In genomic region chr4:24795666-24796381, GRCh38 we compare ENCODE assay signal across 12 cellular contexts. TPM values are rescaled to one million over a fixed set of nuclear protein-coding genes. Genes with fewer than 3 reads are reported as not detected.
DNase-seq lines count a peak whose midpoint lies in the region; ATAC-seq and TF ChIP-seq lines count a peak whose summit lies in the region.
"Had no signal": no experiment of that assay in that cellular context is flagged by ENCODE, and none has a peak within 500 bp of the region (broad histone marks: within the 10 kb centered on the region; RNA-seq: fewer than 3 reads in every experiment).

No MANE protein-coding gene starts in this region.

- peaks cover 8% of the 10 kb centered on the region for H3K9me1 ChIP-seq in IMR-90 (ENCODE audit: insufficient read depth, low read length)

- H3K9ac ChIP-seq in IMR-90 (ENCODE audit: low read depth, low read length) (peak overlapping the region; percentile 58), endodermal cell (ENCODE audit: extremely low read depth, low read length, poor library complexity, severe bottlenecking) (no peak overlapping the region), Karpas-422 (ENCODE audit: low read length) (no peak overlapping the region)

- H2BK20ac ChIP-seq in IMR-90 (ENCODE audit: low read depth, low read length) = peak overlapping the region; percentile 63; the same call in 1 of the 2 replicates

- no peaks in the 10 kb centered on the region for H3K9me3 Mint-ChIP-seq in endodermal cell
- H3K9me3 Mint-ChIP-seq: stimulated activated naive CD8-positive, alpha-beta T cell treated with anti-CD3 and anti-CD28 coated beads, Interleukin-15, Interleukin-2, amounts not matched to agents 100 ng/mL and 50 ng/mL, for 24 hours had no signal

- peaks cover 9% of the 10 kb centered on the region for H3K4me1 ChIP-seq in IMR-90 (ENCODE audit: control insufficient read depth, insufficient read depth, low read length)
- H3K4me1 ChIP-seq in endodermal cell (ENCODE audit: control insufficient read depth, insufficient read depth, low read length) = peaks cover 17% of the 10 kb centered on the region
- H3K4me1 ChIP-seq in lung (ENCODE audit: control insufficient read depth in 2 of 2, insufficient read depth in 2 of 2, low read length in 2 of 2) = peaks cover 0 to 10% of the 10 kb centered on the region in 2 donors
- peaks cover 17 to 53% (median 39%) of the 10 kb centered on the region in 4 donors for H3K4me1 ChIP-seq in stomach
- H3K4me1 ChIP-seq in Karpas-422 (ENCODE audit: low read length) = peaks cover 3% of the 10 kb centered on the region; the same call in 1 of the 2 replicates

- dilution Hi-C loops in IMR-90 (cut with HindIII; ENCODE audit: low sequenced_read_pairs, unreplicated experiment) = no loop called here

- intact Hi-C loops in IMR-90 (cut with micrococcal nuclease) (loop anchor here (10.0 kb wide), 1 partner anchor 321 kb away; no protein-coding TSS in a partner anchor), stomach (cut with DNase I; ENCODE audit: low total_unique reads) (no loop called here)

- no CpG with 5 or more reads among the region's 9 CpGs for WGBS in IMR-90 (ENCODE audit: extremely low coverage in 2 of 2, insufficient read length in 1 of 2), 2 experiments
- 50 to 54% methylated on average over 2 to 9 of the region's 9 CpGs for WGBS in endodermal cell (ENCODE audit: insufficient coverage in 1 of 2, insufficient read length in 1 of 2), 2 experiments
- 43 to 57% methylated on average over 9 of the region's 9 CpGs for WGBS in lung, 2 donors
- 20 to 31% (median 26%) methylated on average over 9 of the region's 9 CpGs for WGBS in stomach, 5 donors

- H3K4me1 Mint-ChIP-seq in endodermal cell = peaks cover 40% of the 10 kb centered on the region

- no TSS peak for BruUV-seq in IMR-90 (replicated peaks; lab: Mats Ljungman, UMichigan)

- peak overlapping the region; percentile 63; the same call in 1 of the 2 replicates for H3K23ac ChIP-seq in IMR-90 (ENCODE audit: low read depth, low read length)

- H3K9me2 ChIP-seq in Karpas-422 (replicated peaks; ENCODE audit: insufficient read depth, low read length) = no peaks in the 10 kb centered on the region

- H3K14ac ChIP-seq in IMR-90 (replicated peaks; ENCODE audit: low read depth, low read length) = peak overlapping the region; percentile 53; the same call in 1 of the 2 replicates

- H3K27me3 ChIP-seq in IMR-90 (ENCODE audit: control insufficient read depth, insufficient read depth, low read length) = no peaks in the 10 kb centered on the region; the same call in 1 of the 2 replicates
- peaks cover 44% of the 10 kb centered on the region for H3K27me3 ChIP-seq in endodermal cell (ENCODE audit: control insufficient read depth, insufficient read depth, low read length, poor library complexity, severe bottlenecking)
- no peaks in the 10 kb centered on the region for H3K27me3 ChIP-seq in lung (ENCODE audit: control insufficient read depth, insufficient read depth)
- peaks cover 0 to 29% (median 23%) of the 10 kb centered on the region in 3 donors for H3K27me3 ChIP-seq in stomach
- H3K27me3 ChIP-seq in Karpas-422 (ENCODE audit: low read length) = no peaks in the 10 kb centered on the region

- H2AFZ ChIP-seq in IMR-90 (replicated peaks; ENCODE audit: low read length, poor library complexity) (peak overlapping the region; percentile 90), Karpas-422 (ENCODE audit: low read length) (no peak overlapping the region)

- DNase-seq in IMR-90 = no peak
- DNase-seq in endodermal cell = no peak
- DNase-seq in lung (ENCODE audit: low spot score) = no peak
- no peak for DNase-seq in stomach
- no peak for DNase-seq in effector CD4-positive, alpha-beta T cell
- no peak for DNase-seq in ecto neural progenitor cell (ENCODE audit: low spot score)
- no peak for DNase-seq in Karpas-422
- DNase-seq: activated gamma-delta T cell treated with Interleukin-2 at 50 U/mL for 16 hours, DMS79, NCI-H524 treated with DMSO at 0.1 percent for 48 hours had no signal

- H4K20me1 ChIP-seq in IMR-90 (ENCODE audit: insufficient read depth, low read length) (no peaks in the 10 kb centered on the region), Karpas-422 (ENCODE audit: insufficient read depth, low read depth, low read length) (no peaks in the 10 kb centered on the region)

- H4K8ac ChIP-seq in IMR-90 (ENCODE audit: low read depth in 2 of 2, low read length in 2 of 2) = peak overlapping the region; percentile 18 to 81; a peak in 2 of 4 replicates

- no peak for TF ChIP-seq RAD21 in IMR-90 (IDR thresholded peaks at IDR 0.05; ENCODE audit: low read length)

- H3K79me2 ChIP-seq in Karpas-422 (ENCODE audit: low read length) = no peaks in the 10 kb centered on the region

- no peaks in the 10 kb centered on the region; the same call in 1 of the 2 replicates for H3K36me3 ChIP-seq in IMR-90 (ENCODE audit: control insufficient read depth, insufficient read depth, low read length)
- no peaks in the 10 kb centered on the region for H3K36me3 ChIP-seq in endodermal cell (ENCODE audit: control insufficient read depth, insufficient read depth, low read length)
- H3K36me3 ChIP-seq in lung (ENCODE audit: control insufficient read depth in 2 of 2, insufficient read depth in 2 of 2, low read length in 2 of 2) = no peaks in the 10 kb centered on the region
- no peaks in the 10 kb centered on the region for H3K36me3 ChIP-seq in stomach
- H3K36me3 ChIP-seq in Karpas-422 (ENCODE audit: insufficient read depth, low read length) = no peaks in the 10 kb centered on the region

- H3K27ac Mint-ChIP-seq in endodermal cell = peak overlapping the region; percentile 64
- H3K27ac Mint-ChIP-seq: stimulated activated naive CD8-positive, alpha-beta T cell treated with anti-CD3 and anti-CD28 coated beads, Interleukin-15, Interleukin-2, amounts not matched to agents 100 ng/mL and 50 ng/mL, for 24 hours had no signal

- peak overlapping the region; percentile 75 for H3K4ac ChIP-seq in IMR-90 (ENCODE audit: low read depth, low read length)

- H4K91ac ChIP-seq in IMR-90 (ENCODE audit: insufficient read depth, low read depth, low read length) = peak overlapping the region; percentile 75

- TF ChIP-seq POLR2A in IMR-90 (IDR thresholded peaks at IDR 0.05; ENCODE audit: low read depth, low read length) (no peak), stomach (IDR thresholded peaks at IDR 0.05) (no peak)

- CTCF ChIA-PET in IMR-90 (lab: Yijun Ruan, JAX) = interaction anchor here (1.0 kb wide), 1 partner anchor 19 kb away, joined by 6 read pairs; no protein-coding TSS in a partner anchor

- peaks cover 67% of the 10 kb centered on the region for H3K27me3 Mint-ChIP-seq in endodermal cell (ENCODE audit: insufficient read depth)

- H2BK120ac ChIP-seq in IMR-90 (ENCODE audit: low read depth, low read length) = peak overlapping the region; percentile 75

- POLR2A ChIA-PET in IMR-90 (lab: Charles Lee; ENCODE audit: unreplicated experiment) = no interaction called here

- no peak for TF ChIP-seq EP300 in stomach (IDR thresholded peaks at IDR 0.05)

- H2AK9ac ChIP-seq in IMR-90 (replicated peaks; ENCODE audit: low read depth, low read length, poor library complexity) = peak overlapping the region; percentile 75

- H3K9me3 ChIP-seq in IMR-90 (ENCODE audit: control insufficient read depth, insufficient read depth, low read length) = no peaks in the 10 kb centered on the region
- H3K9me3 ChIP-seq in endodermal cell (ENCODE audit: control insufficient read depth, low read length) = no peaks in the 10 kb centered on the region
- peaks cover 0 to 7% of the 10 kb centered on the region in 2 donors for H3K9me3 ChIP-seq in lung (ENCODE audit: control insufficient read depth in 2 of 2, insufficient read depth in 1 of 2, low read length in 1 of 2)
- no peaks in the 10 kb centered on the region for H3K9me3 ChIP-seq in stomach
- H3K9me3 ChIP-seq in Karpas-422 (ENCODE audit: low read length) = no peaks in the 10 kb centered on the region

- H3K36me3 Mint-ChIP-seq in endodermal cell (ENCODE audit: low read depth) = no peaks in the 10 kb centered on the region

- peak overlapping the region; percentile 35; the same call in 1 of the 2 replicates for H3K27ac ChIP-seq in IMR-90 (ENCODE audit: insufficient read depth, low read length)
- H3K27ac ChIP-seq in endodermal cell (ENCODE audit: low read depth, low read length) = no peak overlapping the region
- peak overlapping the region; percentile 59 to 69 for H3K27ac ChIP-seq in lung (ENCODE audit: low read depth in 1 of 2, low read length in 1 of 2)
- H3K27ac ChIP-seq in stomach = peak overlapping the region; percentile 37 to 86 (median 84)
- no peak overlapping the region for H3K27ac ChIP-seq in Karpas-422 (ENCODE audit: low read length)

- TF ChIP-seq CTCF in IMR-90 (conservative IDR thresholded peaks at IDR 0.05; ENCODE audit: low read depth, low read length) = no peak
- no peak for TF ChIP-seq CTCF in endodermal cell (conservative IDR thresholded peaks at IDR 0.05)
- TF ChIP-seq CTCF in lung (IDR thresholded peaks at IDR 0.05; ENCODE audit: control extremely low read depth, extremely low read depth) = no peak
- TF ChIP-seq CTCF in stomach (IDR thresholded peaks at IDR 0.05) = no peak

- H3K4me3 Mint-ChIP-seq in endodermal cell = peak overlapping the region; percentile 52
- H3K4me3 Mint-ChIP-seq: stimulated activated naive CD8-positive, alpha-beta T cell treated with anti-CD3 and anti-CD28 coated beads, Interleukin-15, Interleukin-2, amounts not matched to agents 100 ng/mL and 50 ng/mL, for 24 hours had no signal

- peak overlapping the region; percentile 2; the same call in 1 of the 2 replicates for H3K56ac ChIP-seq in IMR-90 (ENCODE audit: extremely low read depth, insufficient read depth, low read length)

- peak overlapping the region; percentile 11; the same call in 1 of the 2 replicates for H3K18ac ChIP-seq in IMR-90 (ENCODE audit: low read depth, low read length)

- in situ Hi-C loops in IMR-90 (cut with MboI; ENCODE audit: low sequenced_read_pairs) = no loop called here

- no peak overlapping the region for H2BK5ac ChIP-seq in IMR-90 (ENCODE audit: low read depth, low read length, poor library complexity, severe bottlenecking)

- peak; percentile 10 for ATAC-seq in IMR-90 (ENCODE audit: low read depth)
- no peak for ATAC-seq in lung (ENCODE audit: insufficient read depth, low FRiP score)
- no peak for ATAC-seq in HG03457 (IDR thresholded peaks at IDR 0.05; ENCODE audit: unreplicated experiment)

- H3K4me3 ChIP-seq in IMR-90 (ENCODE audit: insufficient read depth, low read depth, low read length) = peak overlapping the region; percentile 26; the same call in 1 of the 2 replicates
- peak overlapping the region; percentile 69 for H3K4me3 ChIP-seq in endodermal cell (ENCODE audit: low read length)
- H3K4me3 ChIP-seq in lung = no peak overlapping the region
- H3K4me3 ChIP-seq in stomach = peak overlapping the region; percentile 32 to 42 (median 38)
- no peak overlapping the region for H3K4me3 ChIP-seq in Karpas-422 (ENCODE audit: low read length)

- peak overlapping the region; percentile 3; the same call in 1 of the 2 replicates for H4K5ac ChIP-seq in IMR-90 (ENCODE audit: low read depth, low read length)

- peak overlapping the region; percentile 54 for H3K4me2 ChIP-seq in IMR-90 (ENCODE audit: low read depth, low read length)
- H3K4me2 ChIP-seq in Karpas-422 (ENCODE audit: low read depth, low read length, poor library complexity, severe bottlenecking) = no peak overlapping the region

- peak overlapping the region; percentile 75; the same call in 1 of the 2 replicates for H2AK5ac ChIP-seq in IMR-90 (ENCODE audit: low read depth, low read length)

- peak overlapping the region; percentile 82; the same call in 2 of the 3 replicates for H2BK15ac ChIP-seq in IMR-90 (ENCODE audit: low read depth, low read length)

- no peaks in the 10 kb centered on the region for H3K79me1 ChIP-seq in IMR-90 (ENCODE audit: low read depth in 1 of 2, low read length in 2 of 2)

RNA-seq across cellular contexts. Expression of gene SOD3, which starts 0.5 kb away (rescaled TPM):
- 0.28 and 0.36 TPM in 2 replicates for total RNA-seq in IMR-90 (2012; rRNA removed)
- polyA plus RNA-seq in IMR-90 (2012; rRNA removed) = 5.8 and 7.3 TPM in 2 replicates
- polyA plus RNA-seq in IMR-90 (2012; cell fraction: cytosol; rRNA removed) = 10.8 and 29.1 TPM in 2 replicates
- 3.0 and 6.1 TPM in 2 replicates for polyA plus RNA-seq in IMR-90 (2012; cell fraction: nucleus; rRNA removed; ENCODE audit: low replicate concordance)
- total RNA-seq in endodermal cell = 1 to 10 TPM; 5.7 to 8.7 TPM
- polyA plus RNA-seq in endodermal cell (2013, experiment 1 of 2) = 2.1 TPM
- 2.1 TPM for polyA plus RNA-seq in endodermal cell (2013, experiment 2 of 2)
- 100 to 1,000 TPM in 1 of 2 donors, 10 to 100 TPM in 1; 48.9 to 101 TPM for total RNA-seq in lung
- polyA plus RNA-seq in lung = 10 to 100 TPM; 35.7 to 58.8 TPM
- total RNA-seq in stomach = 100 to 1,000 TPM in 2 of 5 donors, 10 to 100 TPM in 3; 18.9 to 188 (median 89.7) TPM
- polyA plus RNA-seq in stomach = 10 to 100 TPM in 2 of 3 donors, 1 to 10 TPM in 1; 8.8 to 30.0 (median 23.7) TPM
- total RNA-seq in Karpas-422 (2014; rRNA removed; shearing (Covaris generic); ENCODE audit: low replicate concordance) = not detected in 2 replicates

Comparison
In these comparisons a context has a peak if more than half of its experiments do, and no peak if none do; other contexts are left out.
1. H3K27ac ChIP-seq: peak in IMR-90 (single experiment), lung (2 of 2) and stomach (5 of 5); none in endodermal cell (single experiment) and Karpas-422 (single experiment).
2. H3K4me3 ChIP-seq: peak in IMR-90 (single experiment), endodermal cell (single experiment) and stomach (4 of 4); none in lung (single experiment) and Karpas-422 (single experiment).